8 cellular contexts compared by ENCODE assay signal in genomic region chr20:63657937-63658748, GRCh38. TPM values are rescaled to one million over a fixed set of nuclear protein-coding genes. Genes with fewer than 3 reads are reported as not detected.
A peak's percentile ranks its signal among the peaks of the same experiment; 100 is the strongest.
DNase-seq lines count a peak whose midpoint lies in the region; ATAC-seq and TF ChIP-seq lines count a peak whose summit lies in the region.

A gene with protein sequence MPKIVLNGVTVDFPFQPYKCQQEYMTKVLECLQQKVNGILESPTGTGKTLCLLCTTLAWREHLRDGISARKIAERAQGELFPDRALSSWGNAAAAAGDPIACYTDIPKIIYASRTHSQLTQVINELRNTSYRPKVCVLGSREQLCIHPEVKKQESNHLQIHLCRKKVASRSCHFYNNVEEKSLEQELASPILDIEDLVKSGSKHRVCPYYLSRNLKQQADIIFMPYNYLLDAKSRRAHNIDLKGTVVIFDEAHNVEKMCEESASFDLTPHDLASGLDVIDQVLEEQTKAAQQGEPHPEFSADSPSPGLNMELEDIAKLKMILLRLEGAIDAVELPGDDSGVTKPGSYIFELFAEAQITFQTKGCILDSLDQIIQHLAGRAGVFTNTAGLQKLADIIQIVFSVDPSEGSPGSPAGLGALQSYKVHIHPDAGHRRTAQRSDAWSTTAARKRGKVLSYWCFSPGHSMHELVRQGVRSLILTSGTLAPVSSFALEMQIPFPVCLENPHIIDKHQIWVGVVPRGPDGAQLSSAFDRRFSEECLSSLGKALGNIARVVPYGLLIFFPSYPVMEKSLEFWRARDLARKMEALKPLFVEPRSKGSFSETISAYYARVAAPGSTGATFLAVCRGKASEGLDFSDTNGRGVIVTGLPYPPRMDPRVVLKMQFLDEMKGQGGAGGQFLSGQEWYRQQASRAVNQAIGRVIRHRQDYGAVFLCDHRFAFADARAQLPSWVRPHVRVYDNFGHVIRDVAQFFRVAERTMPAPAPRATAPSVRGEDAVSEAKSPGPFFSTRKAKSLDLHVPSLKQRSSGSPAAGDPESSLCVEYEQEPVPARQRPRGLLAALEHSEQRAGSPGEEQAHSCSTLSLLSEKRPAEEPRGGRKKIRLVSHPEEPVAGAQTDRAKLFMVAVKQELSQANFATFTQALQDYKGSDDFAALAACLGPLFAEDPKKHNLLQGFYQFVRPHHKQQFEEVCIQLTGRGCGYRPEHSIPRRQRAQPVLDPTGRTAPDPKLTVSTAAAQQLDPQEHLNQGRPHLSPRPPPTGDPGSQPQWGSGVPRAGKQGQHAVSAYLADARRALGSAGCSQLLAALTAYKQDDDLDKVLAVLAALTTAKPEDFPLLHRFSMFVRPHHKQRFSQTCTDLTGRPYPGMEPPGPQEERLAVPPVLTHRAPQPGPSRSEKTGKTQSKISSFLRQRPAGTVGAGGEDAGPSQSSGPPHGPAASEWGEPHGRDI (N-terminal part only) (plus strand): TSS chr20:63658312. CDS start chr20:63659403, 1,091 bp downstream.

- TF ChIP-seq CTCF in GM23338 (conservative IDR thresholded peaks at IDR 0.05; ENCODE audit: low read depth in 2 of 2) (no peak), RWPE1 (conservative IDR thresholded peaks at IDR 0.05; ENCODE audit: low read depth) (no peak), fibroblast of mammary gland (conservative IDR thresholded peaks at IDR 0.05; ENCODE audit: control insufficient read depth, insufficient read depth, low read depth, low read length) (no peak)

- H3K4me3 ChIP-seq in GM23338 (peak within 1 kb of the TSS; percentile 99), fibroblast of mammary gland (ENCODE audit: control insufficient read depth, low read depth, low read length) (peak within 1 kb of the TSS; percentile 86)

- peaks cover 32% of the 10 kb centered on the region for H3K4me1 Mint-ChIP-seq in GM23338
- H3K4me1 Mint-ChIP-seq in activated T-helper 17 cell treated with anti-CD3 and anti-CD28 coated beads, Interleukin-2, amount 50 U/mL, for 72 hours: peaks cover 9% of the 10 kb centered on the region
- peaks cover 18 to 49% (median 39%) of the 10 kb centered on the region in 4 donors for H3K4me1 Mint-ChIP-seq in naive thymus-derived CD8-positive, alpha-beta T cell

- H3K27me3 Mint-ChIP-seq in GM23338 (ENCODE audit: insufficient read depth, low read depth, poor library complexity): peaks cover 10% of the 10 kb centered on the region
- H3K27me3 Mint-ChIP-seq in activated T-helper 17 cell treated with anti-CD3 and anti-CD28 coated beads, Interleukin-2, amount 50 U/mL, for 72 hours: no peaks in the 10 kb centered on the region
- H3K27me3 Mint-ChIP-seq in naive thymus-derived CD8-positive, alpha-beta T cell: no peaks in the 10 kb centered on the region

- no peaks in the 10 kb centered on the region for H3K27me3 ChIP-seq in GM23338 (ENCODE audit: insufficient read depth)

- no peaks in the 10 kb centered on the region for H3K9me2 ChIP-seq in GM23338 (ENCODE audit: insufficient read depth)

- POLR2A ChIA-PET in RWPE1 (lab: Yijun Ruan, JAX; ENCODE audit: low non-redundant PET): interaction anchor here (0.5 to 1.2 kb wide), 7 partner anchors 8 to 89 kb away, joined by 3 to 7 read pairs (median 3); partner anchors contain the start of genes GMEB2 and HELZ2
- POLR2A ChIA-PET in naive thymus-derived CD8-positive, alpha-beta T cell (lab: Charles Lee): interaction anchor here (0.5 to 3.3 kb wide), 27 partner anchors 8 to 322 kb away, joined by 3 to 43 read pairs (median 4); partner anchors contain the start of genes ARFRP1, GMEB2, LIME1 and PPDPF

- peak; percentile 92 for DNase-seq in Daoy (ENCODE audit: low read depth)
- peak; percentile 96 for DNase-seq in GM23338 (ENCODE audit: low spot score)
- peak; percentile 86 for DNase-seq in LHCN-M2 (ENCODE audit: low read depth)
- peak; percentile 99 for DNase-seq in RWPE1 (ENCODE audit: low spot score)
- peak; percentile 90 for DNase-seq in fibroblast of mammary gland (ENCODE audit: low read depth)
- peak; percentile 73 to 98 (median 86) for DNase-seq in naive thymus-derived CD8-positive, alpha-beta T cell
- peak; percentile 80 to 95 (median 88) for DNase-seq in stimulated activated naive CD4-positive, alpha-beta T cell (lab: John Stamatoyannopoulos, UW)

- peaks cover 16% of the 10 kb centered on the region for H3K4me1 ChIP-seq in GM23338 (ENCODE audit: insufficient read depth)

- H3K4me2 ChIP-seq in GM23338: peak within 1 kb of the TSS; percentile 95

- H3K4me3 Mint-ChIP-seq in GM23338: peak within 1 kb of the TSS; percentile 99
- peak within 1 kb of the TSS; percentile 97 for H3K4me3 Mint-ChIP-seq in activated T-helper 17 cell treated with anti-CD3 and anti-CD28 coated beads, Interleukin-2, amount 50 U/mL, for 72 hours
- H3K4me3 Mint-ChIP-seq in naive thymus-derived CD8-positive, alpha-beta T cell: peak within 1 kb of the TSS; percentile 90 to 99 (median 96)

- H4K20me1 ChIP-seq in GM23338 (replicated peaks; ENCODE audit: insufficient read depth): no peaks in the 10 kb centered on the region; the same call in 1 of the 2 replicates

- H3K9me3 Mint-ChIP-seq in GM23338: no peaks in the 10 kb centered on the region
- no peaks in the 10 kb centered on the region for H3K9me3 Mint-ChIP-seq in activated T-helper 17 cell treated with anti-CD3 and anti-CD28 coated beads, Interleukin-2, amount 50 U/mL, for 72 hours
- no peaks in the 10 kb centered on the region for H3K9me3 Mint-ChIP-seq in naive thymus-derived CD8-positive, alpha-beta T cell

- H3K36me3 ChIP-seq in GM23338 (ENCODE audit: insufficient read depth): no peaks in the 10 kb centered on the region

- CTCF ChIA-PET in RWPE1 (lab: Yijun Ruan, JAX): interaction anchor here (0.5 to 1.7 kb wide), 5 partner anchors 16 to 395 kb away, joined by 3 to 8 read pairs (median 4); partner anchors contain the start of gene PTK6

- peaks cover 4% of the 10 kb centered on the region; the same call in 1 of the 2 replicates for H3F3A ChIP-seq in GM23338 (replicated peaks; ENCODE audit: low read depth)

- H2AFZ ChIP-seq in GM23338: peak within 1 kb of the TSS; percentile 99

- peaks cover 8% of the 10 kb centered on the region for H3K79me2 ChIP-seq in GM23338 (replicated peaks; ENCODE audit: insufficient read depth)

- peak; percentile 84 for ATAC-seq in GM23338
- peak; percentile 89 for ATAC-seq in activated T-helper 17 cell treated with anti-CD3 and anti-CD28 coated beads, Interleukin-2, amount 50 U/mL, for 72 hours (replicated peaks)
- peak; percentile 82 to 85 for ATAC-seq in naive thymus-derived CD8-positive, alpha-beta T cell

- H3K36me3 Mint-ChIP-seq in GM23338 (ENCODE audit: low read depth): peaks cover 25% of the 10 kb centered on the region
- H3K36me3 Mint-ChIP-seq in activated T-helper 17 cell treated with anti-CD3 and anti-CD28 coated beads, Interleukin-2, amount 50 U/mL, for 72 hours (ENCODE audit: low read depth): peaks cover 37% of the 10 kb centered on the region
- peaks cover 0 to 12% (median 4%) of the 10 kb centered on the region in 3 donors for H3K36me3 Mint-ChIP-seq in naive thymus-derived CD8-positive, alpha-beta T cell

- H3K27ac ChIP-seq in GM23338 (ENCODE audit: low read depth): peak within 1 kb of the TSS; percentile 80
- peak within 1 kb of the TSS; percentile 89 for H3K27ac ChIP-seq in RWPE1

- peak within 1 kb of the TSS; percentile 98 for H3K27ac Mint-ChIP-seq in GM23338
- peak within 1 kb of the TSS; percentile 95 for H3K27ac Mint-ChIP-seq in activated T-helper 17 cell treated with anti-CD3 and anti-CD28 coated beads, Interleukin-2, amount 50 U/mL, for 72 hours
- peak within 1 kb of the TSS; percentile 92 to 98 (median 96) for H3K27ac Mint-ChIP-seq in naive thymus-derived CD8-positive, alpha-beta T cell

TF ChIP-seq in GM23338, 12 proteins besides CTCF, POLR2A, EP300 and RAD21 (continues in another document):
- TF ChIP-seq JUNB (IDR thresholded peaks at IDR 0.05; ENCODE audit: unreplicated experiment): no peak
- TF ChIP-seq ZNF114 (CRISPR knock-in tag; IDR thresholded peaks at IDR 0.05): no peak
- peak; percentile 53 for TF ChIP-seq POLR2AphosphoS5 (IDR thresholded peaks at IDR 0.05; ENCODE audit: low read depth)
- peak; percentile 72 for TF ChIP-seq CREB1 (CRISPR knock-in tag; IDR thresholded peaks at IDR 0.05; ENCODE audit: low read depth)
- TF ChIP-seq EZH2 (IDR thresholded peaks at IDR 0.05; ENCODE audit: low read depth, unreplicated experiment): no peak
- TF ChIP-seq EZH2phosphoT487 (IDR thresholded peaks at IDR 0.05; ENCODE audit: unreplicated experiment): no peak

RNA-seq across cellular contexts. Expression of the gene that starts here (rescaled TPM):
- total RNA-seq in Daoy (2014; rRNA removed; shearing (Covaris generic)): 11.4 and 26.0 TPM in 2 replicates
- 26.5 and 34.5 TPM in 2 replicates for total RNA-seq in GM23338 (2014; rRNA removed; shearing (Covaris generic))
- polyA plus RNA-seq in GM23338 (2016; fragmentation: Nextera tagmentation; extraction: Ambion mirVana): 13.5 and 14.2 TPM in 2 replicates
- 21.9 and 31.2 TPM in 2 replicates for total RNA-seq in LHCN-M2 (2014; rRNA removed)
- polyA plus RNA-seq in LHCN-M2 (2012): 8.2 TPM
- 10 to 100 TPM; 41.8 to 51.8 TPM for total RNA-seq in activated T-helper 17 cell treated with anti-CD3 and anti-CD28 coated beads, Interleukin-2, amount 50 U/mL, for 72 hours
- total RNA-seq in naive thymus-derived CD8-positive, alpha-beta T cell: 10 to 100 TPM; 23.6 to 25.5 TPM
- 1 to 10 TPM; 3.2 to 6.8 (median 4.4) TPM for polyA plus RNA-seq in naive thymus-derived CD8-positive, alpha-beta T cell

Comparison
In these comparisons a context has a peak if more than half of its experiments do, and no peak if none do; other contexts are left out.
1. Peak in every context shown above with its lines: DNase-seq, ATAC-seq, H3K4me3 ChIP-seq and H3K27ac ChIP-seq.